Comparison of ENCODE assay signal across 16 cellular contexts in genomic region chr1:6352138-6352563, GRCh38. TPM values are rescaled to one million over a fixed set of nuclear protein-coding genes. Genes with fewer than 3 reads are reported as not detected.
A peak's percentile ranks its signal among the peaks of the same experiment; 100 is the strongest.
DNase-seq lines count a peak whose midpoint lies in the region; ATAC-seq, FAIRE-seq and TF ChIP-seq lines count a peak whose summit lies in the region.
"Had no signal": no experiment of that assay in that cellular context is flagged by ENCODE, and none has a peak within 500 bp of the region (broad histone marks: within the 10 kb centered on the region; RNA-seq: fewer than 3 reads in every experiment).

No MANE protein-coding gene starts in this region.

- H3K4me3 ChIP-seq in HEK293 (ENCODE audit: low read depth, low read length), result no peak overlapping the region
- no peak overlapping the region for H3K4me3 ChIP-seq in K562
- H3K4me3 ChIP-seq: breast epithelium, SK-N-MC, smooth muscle cell, stomach had no signal

- H3K27me3 ChIP-seq in K562 (ENCODE audit: control insufficient read depth in 2 of 2, insufficient read depth in 2 of 2, low read length in 2 of 2), result no peaks in the 10 kb centered on the region
- H3K27me3 ChIP-seq: breast epithelium, stomach had no signal

- WGBS in K562 (ENCODE audit: insufficient coverage, low coverage, missing lambda C conversion rate), result 33% methylated on average over 3 of the region's 3 CpGs

- no peak overlapping the region for H3K9ac ChIP-seq in K562 (ENCODE audit: insufficient read depth in 1 of 2, low read depth in 2 of 2, low read length in 2 of 2)

- H3K36me3 ChIP-seq in HEK293 (ENCODE audit: control insufficient read depth in 2 of 2, insufficient read depth in 1 of 2, low read length in 2 of 2) (peaks cover 0 to 24% of the 10 kb centered on the region in 2 experiments; a peak in 2 of 3 replicates), K562 (ENCODE audit: control insufficient read depth, insufficient read depth, low read length) (no peaks in the 10 kb centered on the region)
- H3K36me3 ChIP-seq: breast epithelium had no signal

- H3K9me3 ChIP-seq in HEK293 (ENCODE audit: control insufficient read depth, insufficient read depth, low read depth, low read length), result no peaks in the 10 kb centered on the region
- H3K9me3 ChIP-seq in K562 (replicated peaks; ENCODE audit: control insufficient read depth, insufficient read depth, low read depth, low read length), result no peaks in the 10 kb centered on the region
- H3K9me3 ChIP-seq: breast epithelium, stomach had no signal

- no peaks in the 10 kb centered on the region for H3K4me1 ChIP-seq in HEK293 (ENCODE audit: control insufficient read depth, insufficient read depth, low read length)
- H3K4me1 ChIP-seq in K562 (replicated peaks in 1 of 2; ENCODE audit: control insufficient read depth in 2 of 2, insufficient read depth in 2 of 2, low read length in 2 of 2), result peaks cover 0 to 50% of the 10 kb centered on the region in 2 experiments; a peak in 3 of 5 replicates

- no TSS peak for BruUV-seq in K562 (replicated peaks; lab: Mats Ljungman, UMichigan)

- peaks cover 27% of the 10 kb centered on the region; the same call in 1 of the 2 replicates for H4K20me1 ChIP-seq in K562 (replicated peaks; ENCODE audit: control insufficient read depth, insufficient read depth, low read length)

- ATAC-seq in K562, result peak; percentile 46

- FAIRE-seq in K562 (lab: Jason Lieb, UNC), result no peak

- in situ Hi-C loops in K562 (cut with MboI), result no loop called here

- CTCF ChIA-PET in HEK293 (lab: Yijun Ruan, JAX), result interaction anchor here (0.9 to 1.5 kb wide), 3 partner anchors 11 to 52 kb away, joined by 3 to 6 read pairs (median 3); no protein-coding TSS in a partner anchor
- CTCF ChIA-PET in K562 (lab: Yijun Ruan, JAX; ENCODE audit: low intra/inter-chr PET ratio), result no interaction called here

- no peak for TF ChIP-seq EP300 in K562 (IDR thresholded peaks at IDR 0.05; ENCODE audit: low read length)

- H2AFZ ChIP-seq in K562 (ENCODE audit: low read depth, low read length), result no peak overlapping the region

- H3K79me2 ChIP-seq in K562 (ENCODE audit: control insufficient read depth, insufficient read depth, low read length), result no peaks in the 10 kb centered on the region

- TF ChIP-seq RAD21 in K562 (CRISPR knock-in tag; conservative IDR thresholded peaks at IDR 0.05 in 1 of 2, IDR thresholded peaks at IDR 0.05 in 1 of 2), result no peak

- H3K27ac ChIP-seq in HEK293 (ENCODE audit: extremely low read depth, low read depth, low read length) (no peak overlapping the region), K562 (ENCODE audit: extremely low read depth, low read depth, low read length) (no peak overlapping the region)
- H3K27ac ChIP-seq: breast epithelium, SK-N-MC, stomach had no signal

- no peak overlapping the region for H3K4me2 ChIP-seq in K562 (ENCODE audit: insufficient read depth, low read length)
- H3K4me2 ChIP-seq: smooth muscle cell had no signal

- no peak for TF ChIP-seq POLR2A in K562 (conservative IDR thresholded peaks at IDR 0.05)

- no peak for TF ChIP-seq CTCF in HEK293 (tag by site-specific recombination; IDR thresholded peaks at IDR 0.05)
- TF ChIP-seq CTCF in K562 (IDR thresholded peaks at IDR 0.05 in 2 of 3, conservative IDR thresholded peaks at IDR 0.05 in 1 of 3; ENCODE audit: insufficient read depth in 2 of 3, low read depth in 1 of 3, low read length in 3 of 3), result no peak

- DNase-seq in COLO668 (lab: John Stamatoyannopoulos, UW; ENCODE audit: unreplicated experiment) (peak; percentile 63), K562 (ENCODE audit: extremely low read depth in 1 of 4, low spot score in 3 of 4) (peak in 2 of 4 experiments; percentile 35 to 38), left kidney (ENCODE audit: low read depth, low spot score) (peak; percentile 35), dedifferentiated amniotic fluid mesenchymal stem cell (ENCODE audit: extremely low spot score) (no peak), hepatic stellate cell (ENCODE audit: low spot score) (no peak), NCI-H2029 treated with DMSO at 0.1 percent for 48 hours (lab: John Stamatoyannopoulos, UW) (no peak), activated T-cell treated with anti-CD3 and anti-CD28 coated beads for 4 hours (no peak)
- DNase-seq: activated naive CD4-positive, alpha-beta T cell treated with anti-CD3 and anti-CD28 coated beads for 36 hours; AML-193; effector CD4-positive, alpha-beta T cell; NCI-H2081 treated with DMSO at 0.1 percent for 48 hours had no signal

- no peaks in the 10 kb centered on the region for H3K9me1 ChIP-seq in K562 (ENCODE audit: control insufficient read depth, insufficient read depth, low read length)

- intact Hi-C loops in K562 (cut with micrococcal nuclease), result no loop called here

- POLR2A ChIA-PET in HEK293 (lab: Yijun Ruan, JAX), result no interaction called here
- POLR2A ChIA-PET in K562 (lab: Yijun Ruan, JAX), result interaction anchor here (0.7 kb wide), 1 partner anchor 36 kb away, joined by 4 read pairs; no protein-coding TSS in a partner anchor

TF ChIP-seq in HEK293, 187 proteins besides CTCF, POLR2A, EP300 and RAD21 (continues in another document):
- TF ChIP-seq ZNF510 (tag by site-specific recombination; IDR thresholded peaks at IDR 0.05; ENCODE audit: insufficient replicate concordance), result no peak
- no peak for TF ChIP-seq HOXD13 (CRISPR knock-in tag; IDR thresholded peaks at IDR 0.05; ENCODE audit: borderline replicate concordance)
- TF ChIP-seq HOXA7 (CRISPR knock-in tag; IDR thresholded peaks at IDR 0.05; ENCODE audit: borderline replicate concordance), result no peak
- TF ChIP-seq ZBTB20 (tag by site-specific recombination; IDR thresholded peaks at IDR 0.05), result no peak
- TF ChIP-seq AEBP2 (tag by site-specific recombination; IDR thresholded peaks at IDR 0.05; ENCODE audit: borderline replicate concordance), result no peak
- TF ChIP-seq ZNF239 (tag by site-specific recombination; IDR thresholded peaks at IDR 0.05), result no peak
- TF ChIP-seq PRDM1 (tag by site-specific recombination; IDR thresholded peaks at IDR 0.05), result peak; percentile 54; the same call in 1 of the 2 replicates
- TF ChIP-seq ZNF350 (tag by site-specific recombination; IDR thresholded peaks at IDR 0.05), result no peak
- TF ChIP-seq ZNF23 (tag by site-specific recombination; IDR thresholded peaks at IDR 0.05; ENCODE audit: borderline replicate concordance), result no peak

TF ChIP-seq in K562, 482 proteins besides CTCF, POLR2A, EP300 and RAD21:
- TF ChIP-seq ZNF79 (CRISPR knock-in tag; IDR thresholded peaks at IDR 0.05; ENCODE audit: low read depth), result no peak
- peak; percentile 64 for TF ChIP-seq PKNOX1 (IDR thresholded peaks at IDR 0.05)

RNA-seq across cellular contexts. Expression of gene ACOT7, which starts 41.4 kb away (rescaled TPM):
- total RNA-seq in K562 (2011; cell fraction: chromatin; rRNA removed; ENCODE audit: low replicate concordance), result 14.3 and 31.3 TPM in 2 replicates
- total RNA-seq in K562 (2011; cell fraction: nucleolus; rRNA removed), result 25.8 and 25.9 TPM in 2 replicates
- 17.4 and 20.6 TPM in 2 replicates for total RNA-seq in K562 (2011; cell fraction: nucleoplasm; rRNA removed)
- total RNA-seq in K562 (2014; rRNA removed) (53.3 and 72.0 TPM in 2 replicates), K562 (2014; rRNA removed; fragmentation: Illumina TruSeq; extraction: Trizol) (8.7 and 11.6 TPM in 2 replicates), K562 (2015; rRNA removed; fragmentation: Illumina TruSeq; extraction: Trizol) (27.1 and 28.4 TPM in 2 replicates), K562 (2021) (92.6 and 95.5 TPM in 2 replicates)
- polyA plus RNA-seq in K562 (2011; rRNA removed) (37.2 and 76.6 TPM in 2 replicates), K562 (2014; fragmentation: Illumina TruSeq; extraction: Trizol) (50.7 and 89.2 TPM in 2 replicates), K562 (2014; fragmentation: Nextera tagmentation; extraction: Ambion mirVana) (10 to 100 TPM in 1 of 2 experiments, 1 to 10 TPM in 1; 7.0 to 10.0 TPM), K562 (2014; rRNA removed) (57.2 and 63.1 TPM in 2 replicates)
- 57.9 and 66.6 TPM in 2 replicates for polyA plus RNA-seq in K562 (2011; cell fraction: cytosol; rRNA removed)
- polyA plus RNA-seq in K562 (2011; cell fraction: nucleus; rRNA removed), result 28.1 and 31.8 TPM in 2 replicates
- polyA plus RNA-seq in K562 (2012), result 61.5 and 86.0 TPM in 2 replicates
- polyA minus RNA-seq in K562 (2011; rRNA and poly(A)+ RNA removed), result 28.7 and 34.8 TPM in 2 replicates
- polyA minus RNA-seq in K562 (2011; cell fraction: cytosol; rRNA and poly(A)+ RNA removed), result 26.1 and 36.3 TPM in 2 replicates
- polyA minus RNA-seq in K562 (2011; cell fraction: nucleus; rRNA and poly(A)+ RNA removed), result 7.9 and 12.0 TPM in 2 replicates

Comparison
In these comparisons a context has a peak if more than half of its experiments do, and no peak if none do; other contexts are left out.
1. DNase-seq: peak in COLO668 (single experiment) and left kidney (single experiment); none in dedifferentiated amniotic fluid mesenchymal stem cell (single experiment), hepatic stellate cell (single experiment), NCI-H2029 treated with DMSO at 0.1 percent for 48 hours (single experiment) and activated T-cell treated with anti-CD3 and anti-CD28 coated beads for 4 hours (single experiment).